16 cellular contexts compared by ENCODE assay signal in genomic region chr12:7012024-7012607, GRCh38.
"Had no signal": no experiment of that assay in that cellular context is flagged by ENCODE, and none has a peak within 500 bp of the region (broad histone marks: within the 10 kb centered on the region; RNA-seq: fewer than 3 reads in every experiment).

No MANE protein-coding gene starts in this region.

- H3K36me3 ChIP-seq: adrenal gland, breast epithelium, transverse colon had no signal

- H3K27ac ChIP-seq: adrenal gland, breast epithelium, stomach, transverse colon, VCaP had no signal

- H3K4me3 ChIP-seq: adrenal gland, breast epithelium, stomach, transverse colon had no signal

- H3K9me3 ChIP-seq: adrenal gland, breast epithelium, stomach, transverse colon had no signal

- DNase-seq: activated CD4-positive, alpha-beta T cell treated with anti-CD3 and anti-CD28 coated beads, Interleukin-2, amount 10 ng/mL, durations not matched to agents 24 days and 14 days; activated CD8-positive, alpha-beta T cell treated with anti-CD3 and anti-CD28 coated beads, Interleukin-2, amount 10 ng/mL, durations not matched to agents 7 days and 5 days; activated gamma-delta T cell treated with Interleukin-2 at 50 U/mL for 16 hours; adrenal gland; effector CD4-positive, alpha-beta T cell; immature natural killer cell; mesenchymal stem cell; naive B cell; occipital lobe; posterior cingulate gyrus; stomach; transverse colon had no signal

- H3K27me3 ChIP-seq: adrenal gland, breast epithelium, stomach, transverse colon had no signal

- ATAC-seq: activated CD4-positive, CD25-positive, alpha-beta regulatory T cell treated with anti-CD3 and anti-CD28 coated beads, Interleukin-2, amount 50 U/mL, for 24 hours; activated CD8-positive, alpha-beta T cell treated with anti-CD3 and anti-CD28 coated beads, Interleukin-2, amount 10 ng/mL, durations not matched to agents 7 days and 5 days; SK-N-SH treated with all-trans-retinoic acid at 6 μM for 48 hours had no signal
